In genomic region chr7:134789967-134790685, GRCh38 we compare ENCODE assay signal across 11 cellular contexts. TPM values are rescaled to one million over a fixed set of nuclear protein-coding genes. Genes with fewer than 3 reads are reported as not detected.
DNase-seq lines count a peak whose midpoint lies in the region; ATAC-seq, FAIRE-seq and TF ChIP-seq lines count a peak whose summit lies in the region.
"Had no signal": no experiment of that assay in that cellular context is flagged by ENCODE, and none has a peak within 500 bp of the region (broad histone marks: within the 10 kb centered on the region; RNA-seq: fewer than 3 reads in every experiment).

No MANE protein-coding gene starts in this region.

- H3K4me1 ChIP-seq in Peyer's patch (no peaks in the 10 kb centered on the region), gastroesophageal sphincter (peaks cover 6 to 98% (median 28%) of the 10 kb centered on the region in 3 donors)
- no peaks in the 10 kb centered on the region for H3K4me1 ChIP-seq in CD4-positive, alpha-beta memory T cell (ENCODE audit: insufficient read depth, low read length)

- H3K4me1 Mint-ChIP-seq in osteocyte (ENCODE audit: unreplicated experiment), result peaks cover 83% of the 10 kb centered on the region
- H3K4me1 Mint-ChIP-seq in CD4-positive, alpha-beta memory T cell, result no peaks in the 10 kb centered on the region

- peaks cover 43% of the 10 kb centered on the region for H3K36me3 Mint-ChIP-seq in osteocyte (ENCODE audit: unreplicated experiment)
- H3K36me3 Mint-ChIP-seq in CD4-positive, alpha-beta memory T cell, result peaks cover 0 to 6% of the 10 kb centered on the region in 2 donors

- no peaks in the 10 kb centered on the region for H3K27me3 ChIP-seq in Peyer's patch
- H3K27me3 ChIP-seq in gastroesophageal sphincter, result no peaks in the 10 kb centered on the region
- no peaks in the 10 kb centered on the region for H3K27me3 ChIP-seq in CD4-positive, alpha-beta memory T cell (ENCODE audit: insufficient read depth, low read length)

- no peak for TF ChIP-seq EP300 in gastroesophageal sphincter (IDR thresholded peaks at IDR 0.05)

- CTCF ChIA-PET in CD4-positive, alpha-beta memory T cell (lab: Charles Lee; ENCODE audit: partially characterized antibody), result interaction anchor here (1.4 kb wide), 1 partner anchor 38 kb away, joined by 3 read pairs; no protein-coding TSS in a partner anchor

- POLR2A ChIA-PET in CD4-positive, alpha-beta memory T cell (lab: Charles Lee; ENCODE audit: partially characterized antibody), result no interaction called here

- peak overlapping the region; percentile 77 for H3K27ac Mint-ChIP-seq in osteocyte (ENCODE audit: unreplicated experiment)
- H3K27ac Mint-ChIP-seq in CD4-positive, alpha-beta memory T cell, result no peak overlapping the region

- TF ChIP-seq POLR2A in Peyer's patch (IDR thresholded peaks at IDR 0.05) (no peak), gastroesophageal sphincter (IDR thresholded peaks at IDR 0.05) (peak in 1 of 2 donors; percentile 20)

- no peak for FAIRE-seq in RCC 7860 (lab: Jason Lieb, UNC)

- peak overlapping the region; percentile 3 to 84 (median 56) for H3K27ac ChIP-seq in Peyer's patch
- peak overlapping the region; percentile 81 to 98 (median 92) for H3K27ac ChIP-seq in gastroesophageal sphincter
- H3K27ac ChIP-seq in CD4-positive, alpha-beta memory T cell (ENCODE audit: low read depth, low read length), result no peak overlapping the region

- H3K9me3 ChIP-seq in Peyer's patch, result no peaks in the 10 kb centered on the region
- H3K9me3 ChIP-seq in gastroesophageal sphincter, result no peaks in the 10 kb centered on the region
- H3K9me3 ChIP-seq in CD4-positive, alpha-beta memory T cell (ENCODE audit: control insufficient read depth in 1 of 2, low read length in 2 of 2), result no peaks in the 10 kb centered on the region

- no peak for TF ChIP-seq CTCF in AG09319 (IDR thresholded peaks at IDR 0.05; ENCODE audit: low read depth, low read length)
- TF ChIP-seq CTCF in Peyer's patch (IDR thresholded peaks at IDR 0.05), result no peak
- no peak for TF ChIP-seq CTCF in gastroesophageal sphincter (IDR thresholded peaks at IDR 0.05)
- TF ChIP-seq CTCF in osteocyte (IDR thresholded peaks at IDR 0.05), result no peak

- DNase-seq in AG09319 (ENCODE audit: extremely low read depth, low read depth) (peak; percentile 56), Peyer's patch (no peak), osteocyte (ENCODE audit: extremely low spot score, unreplicated experiment) (no peak), RCC 7860 (ENCODE audit: low spot score) (no peak), NCI-H82 treated with DMSO at 0.1 percent for 48 hours (lab: John Stamatoyannopoulos, UW; ENCODE audit: unreplicated experiment) (no peak), DMS 273 treated with DMSO at 0.1 percent for 48 hours (lab: John Stamatoyannopoulos, UW) (no peak)
- DNase-seq in CD4-positive, alpha-beta memory T cell, result no peak
- DNase-seq: C1 segment of cervical spinal cord, dermis blood vessel endothelial cell, SHP77 had no signal

- 0 to 9% methylated on average over 2 of the region's 2 CpGs for WGBS in gastroesophageal sphincter (ENCODE audit: low coverage in 1 of 2), 2 donors

- H3K4me3 Mint-ChIP-seq in osteocyte (ENCODE audit: unreplicated experiment), result peak overlapping the region; percentile 39
- no peak overlapping the region for H3K4me3 Mint-ChIP-seq in CD4-positive, alpha-beta memory T cell

- ATAC-seq in gastroesophageal sphincter, result peak; percentile 87

- no peaks in the 10 kb centered on the region for H3K27me3 Mint-ChIP-seq in osteocyte (ENCODE audit: unreplicated experiment)
- H3K27me3 Mint-ChIP-seq in CD4-positive, alpha-beta memory T cell, result no peaks in the 10 kb centered on the region

- intact Hi-C loops in CD4-positive, alpha-beta memory T cell (cut with micrococcal nuclease), result no loop called here

- H3K36me3 ChIP-seq in Peyer's patch (no peaks in the 10 kb centered on the region), gastroesophageal sphincter (peaks cover 0 to 17% of the 10 kb centered on the region in 2 donors)
- H3K36me3 ChIP-seq in CD4-positive, alpha-beta memory T cell (ENCODE audit: insufficient read depth, low read length), result no peaks in the 10 kb centered on the region

- H3K4me3 ChIP-seq in Peyer's patch, result no peak overlapping the region
- H3K4me3 ChIP-seq in gastroesophageal sphincter, result peak overlapping the region; percentile 14 to 24
- no peak overlapping the region for H3K4me3 ChIP-seq in CD4-positive, alpha-beta memory T cell (ENCODE audit: low read length in 2 of 2)

- H3K9me3 Mint-ChIP-seq in osteocyte (ENCODE audit: unreplicated experiment), result no peaks in the 10 kb centered on the region
- peaks cover 0 to 2% (median 0%) of the 10 kb centered on the region in 8 donors for H3K9me3 Mint-ChIP-seq in CD4-positive, alpha-beta memory T cell

RNA-seq across cellular contexts. Expression of gene CALD1, which starts 10.7 kb away (rescaled TPM):
- total RNA-seq in Peyer's patch, result 100 to 1,000 TPM in 1 of 4 donors, 10 to 100 TPM in 3; 39.2 to 536 (median 83.1) TPM
- total RNA-seq in gastroesophageal sphincter, result 1,000 to 10,000 TPM; 1,513 to 2,575 (median 1,808) TPM
- 781 and 807 TPM in 2 replicates for total RNA-seq in osteocyte
- total RNA-seq in CD4-positive, alpha-beta memory T cell, result not detected
- under 1 TPM in 1 of 2 donors, not detected in 1; 0.13 TPM for polyA plus RNA-seq in CD4-positive, alpha-beta memory T cell

Comparison
In these comparisons a context has a peak if more than half of its experiments do, and no peak if none do; other contexts are left out.
1. H3K4me3 ChIP-seq: peak in gastroesophageal sphincter (2 of 2); none in Peyer's patch (0 of 4) and CD4-positive, alpha-beta memory T cell (0 of 2).
2. RNA of gene CALD1, which starts 10.7 kb away (total RNA-seq): 1,513 to 2,575 TPM in gastroesophageal sphincter, 781 to 807 TPM in osteocyte and 39.2 to 536 TPM in Peyer's patch; not detected in CD4-positive, alpha-beta memory T cell; every median in the first group is over 10 times any median in the second.